ENCODE assay signal across 9 cellular contexts in the genomic region with DNA sequence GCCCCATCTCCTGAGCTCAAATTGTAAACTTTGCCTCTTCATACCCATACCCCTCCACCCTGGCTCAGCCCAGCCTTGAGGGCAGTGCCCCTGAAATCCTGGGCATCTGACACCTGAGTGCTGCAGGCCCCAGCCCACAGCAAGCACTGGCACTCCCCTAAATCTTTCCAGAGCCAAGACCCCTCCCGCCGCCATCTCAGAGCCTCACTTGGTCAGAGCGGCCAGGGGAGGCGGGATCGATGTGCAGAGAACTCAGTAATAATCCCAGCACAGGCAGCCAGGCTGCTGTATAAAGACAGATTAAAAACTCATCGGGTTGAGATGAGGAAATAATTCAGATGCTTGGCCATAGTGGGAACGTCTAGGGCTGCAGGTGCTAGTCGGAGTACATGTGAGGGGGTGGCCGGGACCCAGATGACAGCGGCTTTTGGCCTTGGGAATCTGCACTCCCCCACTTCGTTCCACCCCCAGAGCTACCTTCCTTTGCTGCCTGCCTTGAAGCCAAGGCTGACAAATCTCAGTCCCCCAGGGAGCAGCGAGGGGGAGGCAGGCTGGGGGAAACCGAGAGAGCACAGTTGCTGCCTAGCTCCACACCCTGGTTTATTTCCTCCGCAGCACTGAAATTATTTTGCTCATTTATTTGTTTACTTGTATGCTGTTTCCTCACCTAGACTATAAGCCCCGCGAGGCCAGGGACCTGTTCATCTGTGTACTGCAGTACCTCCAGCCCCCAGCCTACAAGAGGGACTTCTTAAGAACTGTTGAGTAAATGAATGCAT. TPM values are rescaled to one million over a fixed set of nuclear protein-coding genes. Genes with fewer than 3 reads are reported as not detected.
DNase-seq lines count a peak whose midpoint lies in the region; ATAC-seq and TF ChIP-seq lines count a peak whose summit lies in the region.
"Had no signal": no experiment of that assay in that cellular context is flagged by ENCODE, and none has a peak within 500 bp of the region (broad histone marks: within the 10 kb centered on the region; RNA-seq: fewer than 3 reads in every experiment).

No MANE protein-coding gene starts in this region.

- no peak for TF ChIP-seq EP300 in transverse colon (IDR thresholded peaks at IDR 0.05; ENCODE audit: low read depth)

- H3K9me3 Mint-ChIP-seq in chondrocyte (ENCODE audit: low read depth): no peaks in the 10 kb centered on the region

- no peak for TF ChIP-seq POLR2A in heart left ventricle (IDR thresholded peaks at IDR 0.05)
- no peak for TF ChIP-seq POLR2A in transverse colon (IDR thresholded peaks at IDR 0.05)

- intact Hi-C loops in heart left ventricle (cut with DNase I): loop anchor here (1.0 to 5.0 kb wide), 8 partner anchors 111 to 181 kb away; partner anchors contain the start of gene PCDH1 (in 4 of the 10)
- intact Hi-C loops in transverse colon (cut with DNase I; ENCODE audit: low total_unique reads): loop anchor here (2.0 kb wide), 1 partner anchor 177 kb away; the partner anchor contains the start of gene PCDH1

- peaks cover 0 to 39% (median 17%) of the 10 kb centered on the region in 9 donors for H3K27me3 ChIP-seq in heart left ventricle
- H3K27me3 ChIP-seq in right atrium auricular region: no peaks in the 10 kb centered on the region
- H3K27me3 ChIP-seq in subcutaneous abdominal adipose tissue (ENCODE audit: control insufficient read depth in 5 of 5, insufficient read depth in 4 of 5, low read length in 5 of 5): peaks cover 16 to 61% (median 44%) of the 10 kb centered on the region in 5 donors
- peaks cover 43% of the 10 kb centered on the region for H3K27me3 ChIP-seq in transverse colon

- peak overlapping the region in 4 of 12 donors; percentile 3 to 50 (median 22) for H3K27ac ChIP-seq in heart left ventricle
- H3K27ac ChIP-seq in right atrium auricular region: no peak overlapping the region
- H3K27ac ChIP-seq in subcutaneous abdominal adipose tissue (ENCODE audit: low read depth, low read length): no peak overlapping the region
- no peak overlapping the region for H3K27ac ChIP-seq in transverse colon
- H3K27ac ChIP-seq: SJSA1 had no signal

- ATAC-seq in heart left ventricle (peak in 3 of 4 donors; percentile 19 to 47 (median 20)), HG03159 (IDR thresholded peaks at IDR 0.05; ENCODE audit: unreplicated experiment) (peak; percentile 70)

- no peak overlapping the region for H3K27ac Mint-ChIP-seq in chondrocyte (ENCODE audit: unreplicated experiment)

- DNase-seq in heart left ventricle (peak in 2 of 5 donors; percentile 48 to 52), right atrium auricular region (ENCODE audit: low spot score) (no peak), chondrocyte (ENCODE audit: low spot score) (no peak), T-helper 9 cell (no peak), transverse colon (no peak), KG1 (lab: John Stamatoyannopoulos, UW) (no peak)

- H3K36me3 Mint-ChIP-seq in chondrocyte (ENCODE audit: low read depth): no peaks in the 10 kb centered on the region

- H3K36me3 ChIP-seq in heart left ventricle: no peaks in the 10 kb centered on the region
- H3K36me3 ChIP-seq in right atrium auricular region: no peaks in the 10 kb centered on the region
- no peaks in the 10 kb centered on the region for H3K36me3 ChIP-seq in subcutaneous abdominal adipose tissue (ENCODE audit: control insufficient read depth in 5 of 5, insufficient read depth in 5 of 5, low read length in 5 of 5)
- H3K36me3 ChIP-seq in transverse colon: no peaks in the 10 kb centered on the region
- H3K36me3 ChIP-seq: SJSA1 had no signal

- no peaks in the 10 kb centered on the region for H3K9me3 ChIP-seq in heart left ventricle
- no peaks in the 10 kb centered on the region for H3K9me3 ChIP-seq in right atrium auricular region
- H3K9me3 ChIP-seq in subcutaneous abdominal adipose tissue (ENCODE audit: control insufficient read depth in 5 of 5, low read length in 5 of 5): no peaks in the 10 kb centered on the region
- no peaks in the 10 kb centered on the region for H3K9me3 ChIP-seq in transverse colon

- 16 to 28% (median 20%) methylated on average over 16 of the region's 16 CpGs for WGBS in heart left ventricle, 4 donors
- 24 to 46% methylated on average over 4 to 16 of the region's 16 CpGs for WGBS in transverse colon (ENCODE audit: low coverage in 1 of 2), 2 donors

- in situ Hi-C loops in transverse colon (cut with MboI; ENCODE audit: low pct_ligation_motif_present in 1 of 4, low pct_unique_long_range_greater_than_20kb in 1 of 4, low sequenced_read_pairs in 3 of 4): loop anchor here in 3 of 4 donors (5.0 to 10.0 kb wide), 2 partner anchors 181 to 183 kb away; no protein-coding TSS in a partner anchor

- peak overlapping the region; percentile 77 for H3K4me3 Mint-ChIP-seq in chondrocyte (ENCODE audit: unreplicated experiment)

- TF ChIP-seq CTCF in heart left ventricle (IDR thresholded peaks at IDR 0.05): no peak
- TF ChIP-seq CTCF in right atrium auricular region (IDR thresholded peaks at IDR 0.05): no peak
- no peak for TF ChIP-seq CTCF in chondrocyte (IDR thresholded peaks at IDR 0.05)
- TF ChIP-seq CTCF in transverse colon (IDR thresholded peaks at IDR 0.05): no peak

- H3K4me1 ChIP-seq in heart left ventricle (peaks cover 0 to 23% (median 15%) of the 10 kb centered on the region in 12 donors), right atrium auricular region (peaks cover 0 to 18% of the 10 kb centered on the region in 2 donors), subcutaneous abdominal adipose tissue (ENCODE audit: control insufficient read depth in 5 of 5, insufficient read depth in 5 of 5, low read length in 5 of 5) (peaks cover 0 to 20% (median 17%) of the 10 kb centered on the region in 5 donors), transverse colon (peaks cover 0 to 21% (median 17%) of the 10 kb centered on the region in 4 donors)

- H3K27me3 Mint-ChIP-seq in chondrocyte (ENCODE audit: low read depth): peaks cover 42% of the 10 kb centered on the region

- H3K4me1 Mint-ChIP-seq in chondrocyte (ENCODE audit: low read depth): peaks cover 13% of the 10 kb centered on the region

- H3K4me3 ChIP-seq in heart left ventricle (peak overlapping the region in 8 of 12 donors; percentile 49 to 65 (median 58)), right atrium auricular region (peak overlapping the region in 1 of 2 donors; percentile 57), subcutaneous abdominal adipose tissue (ENCODE audit: low read depth in 1 of 5, low read length in 5 of 5) (peak overlapping the region in 3 of 5 donors; percentile 11 to 61 (median 61)), transverse colon (peak overlapping the region in 1 of 4 donors; percentile 64)

- H3K9ac ChIP-seq in subcutaneous abdominal adipose tissue (ENCODE audit: low read length in 5 of 5): no peak overlapping the region

RNA-seq across cellular contexts. Expression of gene ARAP3, which starts 19.5 kb away (rescaled TPM):
- total RNA-seq in heart left ventricle (10 to 100 TPM in 6 of 9 donors, 1 to 10 TPM in 3; 8.9 to 20.5 (median 13.8) TPM), right atrium auricular region (10 to 100 TPM in 1 of 2 donors, 1 to 10 TPM in 1; 5.6 to 12.5 TPM), chondrocyte (1.3 to 7.1 TPM (median 5.9 TPM) in 3 replicates), transverse colon (1 to 10 TPM; 1.1 to 4.0 (median 3.3) TPM)
- polyA plus RNA-seq in heart left ventricle: 10 to 100 TPM; 13.0 to 15.8 TPM

RNA-seq across cellular contexts. Expression of gene FCHSD1, which starts 50.3 kb away (rescaled TPM):
- 1 to 10 TPM; 1.2 to 8.8 (median 2.3) TPM for total RNA-seq in heart left ventricle
- polyA plus RNA-seq in heart left ventricle: 1 to 10 TPM; 2.5 to 2.9 TPM
- total RNA-seq in right atrium auricular region: 1 to 10 TPM; 5.1 to 6.4 TPM
- 16.4 to 29.8 TPM (median 24.7 TPM) in 3 replicates for total RNA-seq in chondrocyte
- 10 to 100 TPM; 26.1 to 69.9 (median 43.1) TPM for total RNA-seq in transverse colon
